22 cellular contexts compared by ENCODE assay signal in the genomic region with DNA sequence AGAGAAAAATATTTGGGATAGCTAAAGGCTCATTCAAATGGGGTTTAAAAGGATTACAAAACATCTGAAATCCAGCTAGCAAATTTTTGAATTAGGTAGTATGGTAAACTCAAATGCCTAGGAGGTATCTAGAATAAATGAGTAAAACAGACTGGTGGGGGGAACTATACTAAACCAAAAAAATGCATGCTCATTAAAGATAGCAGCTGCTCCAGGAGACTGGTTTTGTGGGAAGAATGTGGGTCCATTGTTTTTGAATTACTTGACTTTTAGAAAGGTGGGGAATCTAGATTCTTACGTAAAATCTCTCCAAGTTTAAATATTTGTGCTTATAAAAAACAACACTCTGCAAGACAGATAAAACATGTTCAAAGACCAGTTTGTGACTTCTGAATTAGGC.
DNase-seq lines count a peak whose midpoint lies in the region; ATAC-seq, FAIRE-seq and TF ChIP-seq lines count a peak whose summit lies in the region.
"Had no signal": no experiment of that assay in that cellular context is flagged by ENCODE, and none has a peak within 500 bp of the region (broad histone marks: within the 10 kb centered on the region; RNA-seq: fewer than 3 reads in every experiment).

No MANE protein-coding gene starts in this region.

- no peak overlapping the region; the same call in 1 of the 2 replicates for H3K27ac ChIP-seq in GM23338 (ENCODE audit: low read depth)
- H3K27ac ChIP-seq in SK-N-MC = peak overlapping the region; percentile 61
- H3K27ac ChIP-seq in H1 (ENCODE audit: low read depth, low read length) = no peak overlapping the region
- H3K27ac ChIP-seq in mesenchymal stem cell (ENCODE audit: low read length, poor library complexity, severe bottlenecking) = no peak overlapping the region

- H3K56ac ChIP-seq in H1 (replicated peaks; ENCODE audit: insufficient read length, low read depth, low read length) = no peak overlapping the region

- H3K23me2 ChIP-seq in H1 (ENCODE audit: low read depth, low read length) = no peaks in the 10 kb centered on the region

- H3K23ac ChIP-seq in H1 (ENCODE audit: insufficient read length) = no peak overlapping the region
- H3K23ac ChIP-seq in mesenchymal stem cell (ENCODE audit: low read length in 2 of 2) = no peak overlapping the region

- H3K79me2 ChIP-seq in GM23338 (replicated peaks; ENCODE audit: insufficient read depth) (no peaks in the 10 kb centered on the region), H1 (ENCODE audit: control insufficient read depth in 1 of 2, insufficient read depth in 2 of 2, low read length in 2 of 2) (no peaks in the 10 kb centered on the region)

- H3K4ac ChIP-seq in H1 (replicated peaks; ENCODE audit: insufficient read length, low read depth, low read length) (no peak overlapping the region), mesenchymal stem cell (ENCODE audit: low read depth in 1 of 2, low read length in 2 of 2) (no peak overlapping the region)

- no peak overlapping the region for H2BK120ac ChIP-seq in H1 (replicated peaks; ENCODE audit: low read depth, low read length)
- no peak overlapping the region for H2BK120ac ChIP-seq in mesenchymal stem cell (ENCODE audit: low read depth, low read length)

- H2AK5ac ChIP-seq in H1 (ENCODE audit: low read depth, low read length) (no peak overlapping the region), mesenchymal stem cell (ENCODE audit: low read length, severe bottlenecking) (no peak overlapping the region)

- H3K9me3 ChIP-seq in SK-N-MC (ENCODE audit: low read depth, low read length) = no peaks in the 10 kb centered on the region
- no peaks in the 10 kb centered on the region for H3K9me3 ChIP-seq in H1 (ENCODE audit: insufficient read depth in 2 of 2, low read depth in 1 of 2, low read length in 1 of 2)
- no peaks in the 10 kb centered on the region for H3K9me3 ChIP-seq in mesenchymal stem cell (ENCODE audit: control insufficient read depth, low read length)

- 82% methylated on average over 1 of the region's 1 CpG; no CpG with 5 or more reads in 1 of the 2 experiments for WGBS in H1 (ENCODE audit: extremely low coverage in 1 of 2, insufficient coverage in 1 of 2, insufficient read length in 1 of 2, insufficient replicate concordance in 2 of 2, low coverage in 1 of 2, low lambda C conversion rate in 2 of 2, missing lambda C conversion rate in 1 of 2), 2 experiments
- 100% methylated on average over 1 of the region's 1 CpG for WGBS in mesenchymal stem cell

- TF ChIP-seq EP300 in H1 (IDR thresholded peaks at IDR 0.05; ENCODE audit: borderline replicate concordance in 1 of 2, low read depth in 2 of 2, low read length in 2 of 2) = no peak

- H3F3A ChIP-seq in GM23338 (replicated peaks; ENCODE audit: low read depth) = no peaks in the 10 kb centered on the region

- TF ChIP-seq RAD21 in H1 (IDR thresholded peaks at IDR 0.05 in 1 of 2, conservative IDR thresholded peaks at IDR 0.05 in 1 of 2; ENCODE audit: low read depth in 2 of 2, low read length in 2 of 2) = no peak

- H3K4me2 ChIP-seq in GM23338 = no peak overlapping the region
- H3K4me2 ChIP-seq in H1 (ENCODE audit: insufficient read depth in 1 of 2, low read depth in 2 of 2, low read length in 2 of 2) = no peak overlapping the region; a peak in 1 of 4 replicates
- no peak overlapping the region for H3K4me2 ChIP-seq in mesenchymal stem cell (ENCODE audit: low read length, poor library complexity, severe bottlenecking)

- CTCF ChIA-PET in H1 (lab: Charles Lee; ENCODE audit: partially characterized antibody) = no interaction called here

- no peak overlapping the region for H2BK20ac ChIP-seq in H1 (ENCODE audit: low read length)

- H2BK5ac ChIP-seq in H1 (ENCODE audit: low read depth, low read length) (no peak overlapping the region), mesenchymal stem cell (ENCODE audit: low read depth, low read length, poor library complexity, severe bottlenecking) (no peak overlapping the region)

- H4K8ac ChIP-seq in H1 (ENCODE audit: extremely low read depth, insufficient read depth, low read length) (no peak overlapping the region), mesenchymal stem cell (ENCODE audit: low read length) (no peak overlapping the region)

- no peaks in the 10 kb centered on the region for H3K27me3 ChIP-seq in GM23338 (ENCODE audit: insufficient read depth)
- H3K27me3 ChIP-seq in H1 (replicated peaks in 1 of 4; ENCODE audit: control insufficient read depth in 3 of 4, extremely low read depth in 1 of 4, insufficient read depth in 3 of 4, low read length in 3 of 4) = no peaks in the 10 kb centered on the region
- no peaks in the 10 kb centered on the region for H3K27me3 ChIP-seq in mesenchymal stem cell (ENCODE audit: control insufficient read depth in 1 of 2, insufficient read depth in 1 of 2, low read length in 2 of 2)

- no peak for TF ChIP-seq POLR2A in H1 (IDR thresholded peaks at IDR 0.05; ENCODE audit: control extremely low read depth in 1 of 2, low read depth in 2 of 2, low read length in 2 of 2)

- no peak overlapping the region for H4K91ac ChIP-seq in H1 (replicated peaks; ENCODE audit: insufficient read length, low read length)
- H4K91ac ChIP-seq in mesenchymal stem cell (ENCODE audit: low read length) = no peak overlapping the region

- no peak overlapping the region for H3K18ac ChIP-seq in H1 (ENCODE audit: extremely low read depth, low read length)
- H3K18ac ChIP-seq in mesenchymal stem cell (ENCODE audit: low read depth in 1 of 2, low read length in 2 of 2) = no peak overlapping the region

- H3K14ac ChIP-seq in H1 (ENCODE audit: insufficient read length) = no peak overlapping the region
- no peak overlapping the region for H3K14ac ChIP-seq in mesenchymal stem cell (ENCODE audit: low read length in 2 of 2)

- POLR2A ChIA-PET in H1 (lab: Charles Lee; ENCODE audit: partially characterized antibody) = no interaction called here

- H3K4me1 ChIP-seq in GM23338 (ENCODE audit: insufficient read depth) (0 out of 2 replicates have a peak, but pooled peaks cover 4% of the 10 kb centered on the region), H1 (replicated peaks in 1 of 4; ENCODE audit: control insufficient read depth in 3 of 4, insufficient read depth in 4 of 4, low read length in 3 of 4) (peaks cover 0 to 3% (median under 1%) of the 10 kb centered on the region in 4 experiments; a peak in 1 of 7 replicates), mesenchymal stem cell (ENCODE audit: control insufficient read depth, insufficient read depth, low read depth, low read length) (no peaks in the 10 kb centered on the region)

- H3K9me2 ChIP-seq in GM23338 (ENCODE audit: insufficient read depth) = no peaks in the 10 kb centered on the region

- H3K36me3 ChIP-seq in GM23338 (ENCODE audit: insufficient read depth) (no peaks in the 10 kb centered on the region), SK-N-MC (ENCODE audit: insufficient read depth, low read length) (no peaks in the 10 kb centered on the region), H1 (ENCODE audit: control insufficient read depth in 2 of 4, insufficient read depth in 4 of 4, low read length in 3 of 4) (no peaks in the 10 kb centered on the region), mesenchymal stem cell (ENCODE audit: control insufficient read depth in 1 of 2, insufficient read depth in 2 of 2, low read depth in 1 of 2, low read length in 2 of 2) (no peaks in the 10 kb centered on the region)

- H3K4me1 Mint-ChIP-seq in GM23338 = peaks cover 15% of the 10 kb centered on the region
- H3K4me1 Mint-ChIP-seq: T-cell had no signal

- no peak overlapping the region for H3K9ac ChIP-seq in SK-N-MC (ENCODE audit: insufficient read length)
- H3K9ac ChIP-seq in H1 (replicated peaks in 1 of 4; ENCODE audit: extremely low read depth in 1 of 4, low read depth in 3 of 4, low read length in 3 of 4) = no peak overlapping the region
- H3K9ac ChIP-seq in mesenchymal stem cell (ENCODE audit: low read length) = no peak overlapping the region

- H2BK12ac ChIP-seq in H1 (ENCODE audit: low read depth, low read length) (no peak overlapping the region), mesenchymal stem cell (ENCODE audit: low read length in 2 of 2) (no peak overlapping the region)

- peak overlapping the region; percentile 75 for H3K27ac Mint-ChIP-seq in GM23338
- H3K27ac Mint-ChIP-seq: T-cell had no signal

- DNase-seq in GM23338 (ENCODE audit: low spot score) = peak; percentile 37
- DNase-seq in SK-N-MC (ENCODE audit: low read depth, low spot score) = no peak
- DNase-seq in H1 (ENCODE audit: low read depth in 1 of 2, low spot score in 2 of 2) = no peak
- peak; percentile 7 for DNase-seq in renal cortical epithelial cell (ENCODE audit: low read depth)
- DNase-seq in RCC 7860 (ENCODE audit: low spot score) = no peak
- no peak for DNase-seq in GM19240 (ENCODE audit: insufficient read length, low spot score)
- DNase-seq in mesenchymal stem cell = no peak
- no peak for DNase-seq in DMS 273 (lab: John Stamatoyannopoulos, UW; ENCODE audit: unreplicated experiment)
- DNase-seq: AML-193, C1 segment of cervical spinal cord, DMS53, EL, GF-D8, NCI-H1092 treated with DMSO at 0.1 percent for 48 hours, NCI-H1436 treated with DMSO at 0.1 percent for 48 hours, NCI-H1930, NCI-H2227 treated with DMSO at 0.1 percent for 48 hours, NCI-H510A treated with DMSO at 0.1 percent for 48 hours, NCI-H748 treated with DMSO at 0.1 percent for 48 hours, SIG-M5, T-cell had no signal

- H2BK15ac ChIP-seq in H1 (ENCODE audit: low read length) (no peak overlapping the region), mesenchymal stem cell (ENCODE audit: low read depth, poor library complexity, severe bottlenecking) (no peak overlapping the region)

- H3K79me1 ChIP-seq in H1 (ENCODE audit: low read depth, low read length) (no peaks in the 10 kb centered on the region), mesenchymal stem cell (replicated peaks; ENCODE audit: low read length, poor library complexity, severe bottlenecking) (no peaks in the 10 kb centered on the region)

- peak overlapping the region; percentile 90 for H4K5ac ChIP-seq in H1 (ENCODE audit: insufficient read length, low read depth, low read length)

- no peak for ATAC-seq in GM23338
- ATAC-seq: K562, T-cell had no signal

- no peak overlapping the region for H3K4me3 Mint-ChIP-seq in GM23338
- H3K4me3 Mint-ChIP-seq: T-cell had no signal

- no peaks in the 10 kb centered on the region for H4K20me1 ChIP-seq in GM23338 (replicated peaks; ENCODE audit: insufficient read depth)
- no peaks in the 10 kb centered on the region for H4K20me1 ChIP-seq in H1 (replicated peaks in 1 of 2; ENCODE audit: control insufficient read depth in 1 of 2, insufficient read depth in 2 of 2, low read length in 2 of 2)

- no peak for FAIRE-seq in H1 (lab: Jason Lieb, UNC)
- FAIRE-seq in RCC 7860 (lab: Jason Lieb, UNC) = no peak
- FAIRE-seq: K562 had no signal

- H2AFZ ChIP-seq in GM23338 (no peak overlapping the region), H1 (ENCODE audit: low read length) (no peak overlapping the region), mesenchymal stem cell (ENCODE audit: low read depth, low read length) (no peak overlapping the region)

- H3K36me3 Mint-ChIP-seq in GM23338 (ENCODE audit: low read depth) = no peaks in the 10 kb centered on the region; the same call in 1 of the 3 replicates
- H3K36me3 Mint-ChIP-seq: T-cell had no signal

- no peaks in the 10 kb centered on the region for H3K27me3 Mint-ChIP-seq in GM23338 (ENCODE audit: insufficient read depth, low read depth, poor library complexity)
- H3K27me3 Mint-ChIP-seq: T-cell had no signal

- H3K4me3 ChIP-seq in GM23338 = no peak overlapping the region
- no peak overlapping the region for H3K4me3 ChIP-seq in SK-N-MC
- no peak overlapping the region for H3K4me3 ChIP-seq in H1 (ENCODE audit: extremely low read depth in 1 of 4, insufficient read depth in 2 of 4, low read depth in 3 of 4, low read length in 4 of 4)
- H3K4me3 ChIP-seq in mesenchymal stem cell (ENCODE audit: insufficient read depth in 1 of 2, low read depth in 1 of 2, low read length in 2 of 2) = no peak overlapping the region
- H3K4me3 ChIP-seq: K562 had no signal

- peaks cover under 1% of the 10 kb centered on the region; the same call in 1 of the 3 replicates for H3K9me3 Mint-ChIP-seq in GM23338

- TF ChIP-seq CTCF in GM23338 (conservative IDR thresholded peaks at IDR 0.05; ENCODE audit: low read depth in 2 of 2) = no peak
- TF ChIP-seq CTCF in H1 (IDR thresholded peaks at IDR 0.05; ENCODE audit: control extremely low read depth in 1 of 3, insufficient read depth in 1 of 3, low read depth in 1 of 3, low read length in 3 of 3) = no peak

Comparison
In these comparisons a context has a peak if more than half of its experiments do, and no peak if none do; other contexts are left out.
1. DNase-seq: peak in GM23338 (single experiment) and renal cortical epithelial cell (single experiment); none in SK-N-MC (single experiment), H1 (0 of 2), RCC 7860 (single experiment), GM19240 (single experiment), mesenchymal stem cell (single experiment) and DMS 273 (single experiment).